In genomic region chr19:2097330-2098327, GRCh38 we compare ENCODE assay signal across 8 cellular contexts. TPM values are rescaled to one million over a fixed set of nuclear protein-coding genes. Genes with fewer than 3 reads are reported as not detected.
A peak's percentile ranks its signal among the peaks of the same experiment; 100 is the strongest.
DNase-seq lines count a peak whose midpoint lies in the region; ATAC-seq and TF ChIP-seq lines count a peak whose summit lies in the region.

No MANE protein-coding gene starts in this region.

- WGBS in lower leg skin, 2 donors, result 44 to 55% methylated on average over 23 to 45 of the region's 47 CpGs

- TF ChIP-seq POLR2A in lower leg skin (IDR thresholded peaks at IDR 0.05), result no peak

- H3K4me3 ChIP-seq in BJ (ENCODE audit: low read depth, low read length) (peak overlapping the region; percentile 44), dorsolateral prefrontal cortex (peak overlapping the region; percentile 40 to 93 (median 73)), neutrophil (ENCODE audit: low read depth in 1 of 2, low read length in 1 of 2) (peak overlapping the region; percentile 62 to 98), lower leg skin (ENCODE audit: low read depth, poor library complexity, severe bottlenecking) (no peak overlapping the region)

- TF ChIP-seq CTCF in BJ (IDR thresholded peaks at IDR 0.05; ENCODE audit: insufficient read depth, low read depth, low read length), result no peak
- no peak for TF ChIP-seq CTCF in dorsolateral prefrontal cortex (IDR thresholded peaks at IDR 0.05 in 54 of 56, conservative IDR thresholded peaks at IDR 0.05 in 2 of 56; ENCODE audit: low read depth in 1 of 56, partially characterized antibody in 56 of 56)
- no peak for TF ChIP-seq CTCF in neutrophil (IDR thresholded peaks at IDR 0.05)
- TF ChIP-seq CTCF in lower leg skin (IDR thresholded peaks at IDR 0.05), result no peak

- peaks cover 22% of the 10 kb centered on the region for H3K4me1 Mint-ChIP-seq in T-helper 17 cell

- H3K4me3 Mint-ChIP-seq in T-helper 17 cell, result peak overlapping the region; percentile 89

- POLR2A ChIA-PET in BJ (lab: Charles Lee) (no interaction called here), HEK293T (lab: Yijun Ruan, JAX) (no interaction called here)

- no peaks in the 10 kb centered on the region for H3K27me3 ChIP-seq in BJ (ENCODE audit: control insufficient read depth, insufficient read depth, low read length)
- H3K27me3 ChIP-seq in dorsolateral prefrontal cortex, result no peaks in the 10 kb centered on the region
- H3K27me3 ChIP-seq in neutrophil, result no peaks in the 10 kb centered on the region

- DNase-seq in BJ (ENCODE audit: low read depth) (no peak), T-helper 17 cell (peak; percentile 42 to 67 (median 58)), dorsolateral prefrontal cortex (no peak), lower leg skin (ENCODE audit: low spot score in 2 of 2) (no peak), HEK293T (ENCODE audit: extremely low spot score) (no peak)

- peak overlapping the region; percentile 77 for H3K27ac Mint-ChIP-seq in T-helper 17 cell

- CTCF ChIA-PET in BJ (lab: Yijun Ruan, JAX) (interaction anchor here (1.5 kb wide), 2 partner anchors 12 to 40 kb away, joined by 4 to 5 read pairs; no protein-coding TSS in a partner anchor), HEK293T (lab: Yijun Ruan, JAX) (no interaction called here)

- H3K9me3 ChIP-seq in T-helper 17 cell (ENCODE audit: control insufficient read depth, low read length, poor library complexity, severe bottlenecking) (no peaks in the 10 kb centered on the region), neutrophil (no peaks in the 10 kb centered on the region)

- peak overlapping the region in 58 of 59 donors; percentile 34 to 98 (median 77) for H3K27ac ChIP-seq in dorsolateral prefrontal cortex
- peak overlapping the region; percentile 100 for H3K27ac ChIP-seq in neutrophil

- peaks cover 28% of the 10 kb centered on the region for H3K36me3 ChIP-seq in BJ (ENCODE audit: control insufficient read depth, insufficient read depth, low read length)
- H3K36me3 ChIP-seq in neutrophil, result peaks cover 40% of the 10 kb centered on the region

- intact Hi-C loops in dorsolateral prefrontal cortex (cut with DNase I), result loop anchor here (2.0 to 5.0 kb wide), 3 partner anchors 53 to 139 kb away; partner anchors contain the start of genes AP3D1 (in 2 of the 2), PLEKHJ1 (in 1 of the 2) and SF3A2 (in 1 of the 2)
- intact Hi-C loops in lower leg skin (cut with DNase I; ENCODE audit: low total_unique reads), result no loop called here

- peaks cover 4% of the 10 kb centered on the region for H3K36me3 Mint-ChIP-seq in T-helper 17 cell (ENCODE audit: low read depth)

- H3K27me3 Mint-ChIP-seq in T-helper 17 cell, result no peaks in the 10 kb centered on the region

- peaks cover 38 to 42% of the 10 kb centered on the region in 2 experiments for H3K4me1 ChIP-seq in neutrophil (ENCODE audit: control insufficient read depth in 1 of 2, insufficient read depth in 1 of 2, low read depth in 1 of 2, low read length in 1 of 2)

- ATAC-seq in GM21576 (IDR thresholded peaks at IDR 0.05; ENCODE audit: unreplicated experiment) (peak; percentile 6), T-helper 17 cell (peak; percentile 25), HG02970 (IDR thresholded peaks at IDR 0.05; ENCODE audit: low FRiP score, unreplicated experiment) (no peak)

TF ChIP-seq in HEK293T, 16 proteins besides CTCF, POLR2A, EP300 and RAD21:
- TF ChIP-seq PKNOX1 (IDR thresholded peaks at IDR 0.05) (no peak), ARNT (IDR thresholded peaks at IDR 0.05) (no peak), SUZ12 (IDR thresholded peaks at IDR 0.05) (no peak), SP1 (IDR thresholded peaks at IDR 0.05) (no peak), FOXK2 (IDR thresholded peaks at IDR 0.05) (no peak), ELF4 (IDR thresholded peaks at IDR 0.05) (no peak), CTBP1 (IDR thresholded peaks at IDR 0.05; ENCODE audit: borderline replicate concordance) (no peak), TARDBP (IDR thresholded peaks at IDR 0.05) (no peak), ZNF384 (IDR thresholded peaks at IDR 0.05) (no peak), HDGF (IDR thresholded peaks at IDR 0.05; ENCODE audit: borderline replicate concordance) (no peak), BHLHE40 (IDR thresholded peaks at IDR 0.05; ENCODE audit: borderline replicate concordance) (no peak), L3MBTL2 (conservative IDR thresholded peaks at IDR 0.05) (no peak), FOXM1 (IDR thresholded peaks at IDR 0.05; ENCODE audit: borderline replicate concordance) (no peak), NFRKB (IDR thresholded peaks at IDR 0.05) (no peak), FOXA1 (IDR thresholded peaks at IDR 0.05) (no peak), LEF1 (IDR thresholded peaks at IDR 0.05; ENCODE audit: borderline replicate concordance) (no peak)

RNA-seq across cellular contexts. Expression of gene IZUMO4, which starts 0.9 kb away (rescaled TPM):
- 0.76 and 1.3 TPM in 2 replicates for polyA plus RNA-seq in BJ (2011; rRNA removed)
- 0.24 TPM in 1 of 2 replicates, not detected in the other for polyA minus RNA-seq in BJ (2011; rRNA and poly(A)+ RNA removed)
- total RNA-seq in T-helper 17 cell (10 to 100 TPM; 12.3 to 19.8 TPM), dorsolateral prefrontal cortex (10 to 100 TPM in 119 of 120 experiments, 1 to 10 TPM in 1; 8.6 to 54.6 (median 25.5) TPM), lower leg skin (1 to 10 TPM in 3 of 4 donors, under 1 TPM in 1; 0.25 to 8.8 (median 4.3) TPM)

RNA-seq across cellular contexts. Expression of gene MOB3A, which starts 1.5 kb away (rescaled TPM):
- 34.5 and 50.5 TPM in 2 replicates for polyA plus RNA-seq in BJ (2011; rRNA removed)
- 56.1 and 73.3 TPM in 2 replicates for polyA minus RNA-seq in BJ (2011; rRNA and poly(A)+ RNA removed)
- total RNA-seq in T-helper 17 cell (100 to 1,000 TPM; 108 to 162 TPM), dorsolateral prefrontal cortex (10 to 100 TPM; 15.7 to 49.6 (median 26.9) TPM), lower leg skin (10 to 100 TPM; 26.4 to 46.0 (median 34.5) TPM)

RNA-seq across cellular contexts. Expression of gene MKNK2, which starts 46.6 kb away (rescaled TPM):
- polyA plus RNA-seq in BJ (2011; rRNA removed), result 71.9 and 108 TPM in 2 replicates
- 93.7 and 119 TPM in 2 replicates for polyA minus RNA-seq in BJ (2011; rRNA and poly(A)+ RNA removed)
- 100 to 1,000 TPM; 256 to 288 TPM for total RNA-seq in T-helper 17 cell
- total RNA-seq in dorsolateral prefrontal cortex, result 100 to 1,000 TPM in 32 of 120 experiments, 10 to 100 TPM in 88; 40.9 to 364 (median 77.4) TPM
- 100 to 1,000 TPM; 224 to 367 (median 251) TPM for total RNA-seq in lower leg skin

RNA-seq across cellular contexts. Expression of gene AP3D1, which starts 53.7 kb away (rescaled TPM):
- polyA plus RNA-seq in BJ (2011; rRNA removed), result 65.9 and 122 TPM in 2 replicates
- 119 and 121 TPM in 2 replicates for polyA minus RNA-seq in BJ (2011; rRNA and poly(A)+ RNA removed)
- total RNA-seq in T-helper 17 cell (10 to 100 TPM; 82.2 to 86.0 TPM), dorsolateral prefrontal cortex (100 to 1,000 TPM in 118 of 120 experiments, 10 to 100 TPM in 2; 94.6 to 174 (median 127) TPM), lower leg skin (10 to 100 TPM; 46.5 to 84.7 (median 71.8) TPM)

Comparison
In these comparisons a context has a peak if more than half of its experiments do, and no peak if none do; other contexts are left out.
1. DNase-seq: peak in T-helper 17 cell (3 of 3); none in BJ (single experiment), dorsolateral prefrontal cortex (0 of 10), lower leg skin (0 of 2) and HEK293T (single experiment).